9 cellular contexts compared by ENCODE assay signal in the genomic region with DNA sequence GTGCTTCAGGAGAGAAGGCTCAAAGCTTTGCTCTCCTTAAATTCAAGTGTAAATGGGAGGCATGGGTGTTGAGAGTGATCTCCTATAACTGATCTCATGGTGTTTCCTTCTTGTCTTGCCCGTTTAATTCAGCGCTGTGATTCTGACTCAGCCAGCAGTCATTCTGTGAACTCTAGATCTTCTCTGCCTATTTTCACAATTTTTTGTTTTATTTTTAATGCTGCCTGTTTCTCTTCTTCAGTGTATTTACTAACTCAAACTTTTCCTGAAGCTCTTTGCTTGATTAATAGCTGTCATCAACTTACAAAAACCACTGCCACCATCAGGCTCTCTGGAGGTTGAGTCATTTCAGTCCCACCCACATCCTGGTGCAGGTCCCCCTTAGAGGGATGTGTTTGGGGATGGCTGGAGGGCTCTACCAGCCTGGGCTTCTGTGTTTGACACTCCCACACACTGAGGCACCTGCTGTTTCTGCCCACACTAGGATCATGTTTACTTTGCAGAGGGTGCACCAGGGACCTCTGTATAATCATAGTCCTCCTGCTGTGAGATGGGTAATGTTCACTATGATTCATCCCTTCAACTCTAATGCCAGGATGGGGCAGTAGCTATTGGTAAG.
DNase-seq lines count a peak whose midpoint lies in the region; ATAC-seq and TF ChIP-seq lines count a peak whose summit lies in the region.
"Had no signal": no experiment of that assay in that cellular context is flagged by ENCODE, and none has a peak within 500 bp of the region (broad histone marks: within the 10 kb centered on the region; RNA-seq: fewer than 3 reads in every experiment).

No MANE protein-coding gene starts in this region.

- H3K36me3 Mint-ChIP-seq in WTC11: no peaks in the 10 kb centered on the region

- no peak overlapping the region for H3K4me3 Mint-ChIP-seq in WTC11

- TF ChIP-seq CTCF in GM10248 (IDR thresholded peaks at IDR 0.05; ENCODE audit: control extremely low read depth, extremely low read depth, low read depth, missing control alignments) (no peak), Loucy (conservative IDR thresholded peaks at IDR 0.05; ENCODE audit: low read length) (no peak), WTC11 (IDR thresholded peaks at IDR 0.05) (no peak), left ventricle myocardium inferior (IDR thresholded peaks at IDR 0.05; ENCODE audit: borderline replicate concordance) (no peak)

- H3K9ac ChIP-seq in Loucy (ENCODE audit: low read depth, low read length, poor library complexity, severe bottlenecking): no peak overlapping the region

- ATAC-seq in GM21717 (IDR thresholded peaks at IDR 0.05; ENCODE audit: unreplicated experiment): peak; percentile 84
- ATAC-seq in WTC11: peak; percentile 32; the same call in 1 of the 2 replicates

- H4K20me1 ChIP-seq in Loucy (ENCODE audit: insufficient read depth, low read length, poor library complexity, severe bottlenecking): peaks cover under 1% of the 10 kb centered on the region

- no peaks in the 10 kb centered on the region for H3K36me3 ChIP-seq in Loucy (ENCODE audit: insufficient read depth, low read length)
- H3K36me3 ChIP-seq in effector memory CD4-positive, alpha-beta T cell (ENCODE audit: control insufficient read depth, insufficient read depth, low read length): no peaks in the 10 kb centered on the region
- H3K36me3 ChIP-seq in left ventricle myocardium inferior: no peaks in the 10 kb centered on the region

- no peaks in the 10 kb centered on the region for H3K9me3 Mint-ChIP-seq in WTC11

- H3K9me3 ChIP-seq in Loucy (ENCODE audit: insufficient read depth, low read depth, low read length) (no peaks in the 10 kb centered on the region), left ventricle myocardium inferior (replicated peaks) (no peaks in the 10 kb centered on the region)
- no peaks in the 10 kb centered on the region for H3K9me3 ChIP-seq in effector memory CD4-positive, alpha-beta T cell (ENCODE audit: control insufficient read depth, low read length)

- peaks cover 26% of the 10 kb centered on the region for H3K4me1 ChIP-seq in Loucy (ENCODE audit: insufficient read depth, low read length, poor library complexity, severe bottlenecking)
- H3K4me1 ChIP-seq in effector memory CD4-positive, alpha-beta T cell (ENCODE audit: control insufficient read depth, insufficient read depth, low read length, poor library complexity, severe bottlenecking): peaks cover 27% of the 10 kb centered on the region
- H3K4me1 ChIP-seq in left ventricle myocardium inferior: peaks cover 20% of the 10 kb centered on the region

- intact Hi-C loops in left ventricle myocardium inferior (cut with micrococcal nuclease): no loop called here

- peak overlapping the region; percentile 0 for H3K4me2 ChIP-seq in Loucy (ENCODE audit: low read depth, low read length, poor library complexity, severe bottlenecking)

- no peak overlapping the region for H2AFZ ChIP-seq in Loucy (ENCODE audit: low read length)

- no peak overlapping the region for H3K27ac Mint-ChIP-seq in WTC11

- peaks cover 11% of the 10 kb centered on the region for H3K4me1 Mint-ChIP-seq in WTC11

- DNase-seq in GM10248 (ENCODE audit: extremely low spot score) (peak; percentile 54), WTC11 (ENCODE audit: low spot score) (no peak), left ventricle myocardium inferior (no peak), dedifferentiated amniotic fluid mesenchymal stem cell (ENCODE audit: extremely low spot score) (no peak)
- peak in 2 of 3 donors; percentile 14 to 46 for DNase-seq in effector memory CD4-positive, alpha-beta T cell
- DNase-seq in stimulated activated CD8-positive, alpha-beta memory T cell treated with anti-CD3 and anti-CD28 coated beads, Interleukin-7, amount 100 ng/mL, for 1 hour (ENCODE audit: low read depth in 2 of 2): peak; percentile 2 to 13
- DNase-seq: left cardiac atrium had no signal

- H3K27ac ChIP-seq in effector memory CD4-positive, alpha-beta T cell (ENCODE audit: insufficient read depth, low read length, poor library complexity, severe bottlenecking): peak overlapping the region; percentile 62
- H3K27ac ChIP-seq in left ventricle myocardium inferior (replicated peaks): no peak overlapping the region

- no peaks in the 10 kb centered on the region for H3K79me2 ChIP-seq in Loucy (ENCODE audit: insufficient read depth, low read length)

- no peak overlapping the region for H3K4me3 ChIP-seq in Loucy (ENCODE audit: low read length, poor library complexity, severe bottlenecking)
- H3K4me3 ChIP-seq in effector memory CD4-positive, alpha-beta T cell (ENCODE audit: insufficient read depth, low read depth, low read length, poor library complexity, severe bottlenecking): no peak overlapping the region
- H3K4me3 ChIP-seq in left ventricle myocardium inferior: no peak overlapping the region

- no peaks in the 10 kb centered on the region for H3K27me3 Mint-ChIP-seq in WTC11 (ENCODE audit: low read depth)

- CTCF ChIA-PET in GM10248 (lab: Yijun Ruan, JAX): interaction anchor here (1.2 to 2.4 kb wide), 7 partner anchors 9 to 316 kb away, joined by 3 to 8 read pairs (median 5); no protein-coding TSS in a partner anchor
- CTCF ChIA-PET in WTC11 (lab: Charles Lee): no interaction called here

- POLR2A ChIA-PET in GM10248 (lab: Yijun Ruan, JAX): no interaction called here
- POLR2A ChIA-PET in WTC11 (lab: Charles Lee): no interaction called here

- no peaks in the 10 kb centered on the region for H3K27me3 ChIP-seq in Loucy (ENCODE audit: insufficient read depth, low read length, poor library complexity, severe bottlenecking)
- H3K27me3 ChIP-seq in effector memory CD4-positive, alpha-beta T cell (replicated peaks; ENCODE audit: control insufficient read depth, insufficient read depth, low read length, poor library complexity, severe bottlenecking): no peaks in the 10 kb centered on the region
- no peaks in the 10 kb centered on the region for H3K27me3 ChIP-seq in left ventricle myocardium inferior (ENCODE audit: low read depth)

- no peaks in the 10 kb centered on the region; the same call in 1 of the 2 replicates for H3F3A ChIP-seq in Loucy (ENCODE audit: low read depth)

- no peaks in the 10 kb centered on the region for H3K9me2 ChIP-seq in Loucy (replicated peaks; ENCODE audit: low read depth, low read length)

TF ChIP-seq in WTC11, 78 proteins besides CTCF, POLR2A, EP300 and RAD21:
- no peak for TF ChIP-seq TP53 (CRISPR knock-in tag; IDR thresholded peaks at IDR 0.05)
- TF ChIP-seq, protein P1, sequence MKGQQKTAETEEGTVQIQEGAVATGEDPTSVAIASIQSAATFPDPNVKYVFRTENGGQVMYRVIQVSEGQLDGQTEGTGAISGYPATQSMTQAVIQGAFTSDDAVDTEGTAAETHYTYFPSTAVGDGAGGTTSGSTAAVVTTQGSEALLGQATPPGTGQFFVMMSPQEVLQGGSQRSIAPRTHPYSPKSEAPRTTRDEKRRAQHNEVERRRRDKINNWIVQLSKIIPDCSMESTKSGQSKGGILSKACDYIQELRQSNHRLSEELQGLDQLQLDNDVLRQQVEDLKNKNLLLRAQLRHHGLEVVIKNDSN (CRISPR knock-in tag; IDR thresholded peaks at IDR 0.05): no peak
- TF ChIP-seq FOXJ3 (CRISPR knock-in tag; IDR thresholded peaks at IDR 0.05; ENCODE audit: borderline replicate concordance): no peak
- TF ChIP-seq ATF6 (CRISPR knock-in tag; IDR thresholded peaks at IDR 0.05): no peak
- TF ChIP-seq FOXP1 (CRISPR knock-in tag; IDR thresholded peaks at IDR 0.05; ENCODE audit: borderline replicate concordance): no peak
- TF ChIP-seq GTF2I (CRISPR knock-in tag; conservative IDR thresholded peaks at IDR 0.05): no peak
- TF ChIP-seq, protein P2, sequence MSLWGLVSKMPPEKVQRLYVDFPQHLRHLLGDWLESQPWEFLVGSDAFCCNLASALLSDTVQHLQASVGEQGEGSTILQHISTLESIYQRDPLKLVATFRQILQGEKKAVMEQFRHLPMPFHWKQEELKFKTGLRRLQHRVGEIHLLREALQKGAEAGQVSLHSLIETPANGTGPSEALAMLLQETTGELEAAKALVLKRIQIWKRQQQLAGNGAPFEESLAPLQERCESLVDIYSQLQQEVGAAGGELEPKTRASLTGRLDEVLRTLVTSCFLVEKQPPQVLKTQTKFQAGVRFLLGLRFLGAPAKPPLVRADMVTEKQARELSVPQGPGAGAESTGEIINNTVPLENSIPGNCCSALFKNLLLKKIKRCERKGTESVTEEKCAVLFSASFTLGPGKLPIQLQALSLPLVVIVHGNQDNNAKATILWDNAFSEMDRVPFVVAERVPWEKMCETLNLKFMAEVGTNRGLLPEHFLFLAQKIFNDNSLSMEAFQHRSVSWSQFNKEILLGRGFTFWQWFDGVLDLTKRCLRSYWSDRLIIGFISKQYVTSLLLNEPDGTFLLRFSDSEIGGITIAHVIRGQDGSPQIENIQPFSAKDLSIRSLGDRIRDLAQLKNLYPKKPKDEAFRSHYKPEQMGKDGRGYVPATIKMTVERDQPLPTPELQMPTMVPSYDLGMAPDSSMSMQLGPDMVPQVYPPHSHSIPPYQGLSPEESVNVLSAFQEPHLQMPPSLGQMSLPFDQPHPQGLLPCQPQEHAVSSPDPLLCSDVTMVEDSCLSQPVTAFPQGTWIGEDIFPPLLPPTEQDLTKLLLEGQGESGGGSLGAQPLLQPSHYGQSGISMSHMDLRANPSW (CRISPR knock-in tag; conservative IDR thresholded peaks at IDR 0.05; ENCODE audit: low read depth): no peak
- TF ChIP-seq, protein P3, sequence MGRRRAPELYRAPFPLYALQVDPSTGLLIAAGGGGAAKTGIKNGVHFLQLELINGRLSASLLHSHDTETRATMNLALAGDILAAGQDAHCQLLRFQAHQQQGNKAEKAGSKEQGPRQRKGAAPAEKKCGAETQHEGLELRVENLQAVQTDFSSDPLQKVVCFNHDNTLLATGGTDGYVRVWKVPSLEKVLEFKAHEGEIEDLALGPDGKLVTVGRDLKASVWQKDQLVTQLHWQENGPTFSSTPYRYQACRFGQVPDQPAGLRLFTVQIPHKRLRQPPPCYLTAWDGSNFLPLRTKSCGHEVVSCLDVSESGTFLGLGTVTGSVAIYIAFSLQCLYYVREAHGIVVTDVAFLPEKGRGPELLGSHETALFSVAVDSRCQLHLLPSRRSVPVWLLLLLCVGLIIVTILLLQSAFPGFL (CRISPR knock-in tag; IDR thresholded peaks at IDR 0.05; ENCODE audit: borderline replicate concordance): no peak
TF ChIP-seq in WTC11: peak in this region for 0.

Comparison
In these comparisons a context has a peak if more than half of its experiments do, and no peak if none do; other contexts are left out.
1. DNase-seq: peak in GM10248 (single experiment), effector memory CD4-positive, alpha-beta T cell (2 of 3) and stimulated activated CD8-positive, alpha-beta memory T cell treated with anti-CD3 and anti-CD28 coated beads, Interleukin-7, amount 100 ng/mL, for 1 hour (2 of 2); none in WTC11 (single experiment), left ventricle myocardium inferior (single experiment) and dedifferentiated amniotic fluid mesenchymal stem cell (single experiment).